Comparison of ENCODE assay signal across 17 cellular contexts in the genomic region with DNA sequence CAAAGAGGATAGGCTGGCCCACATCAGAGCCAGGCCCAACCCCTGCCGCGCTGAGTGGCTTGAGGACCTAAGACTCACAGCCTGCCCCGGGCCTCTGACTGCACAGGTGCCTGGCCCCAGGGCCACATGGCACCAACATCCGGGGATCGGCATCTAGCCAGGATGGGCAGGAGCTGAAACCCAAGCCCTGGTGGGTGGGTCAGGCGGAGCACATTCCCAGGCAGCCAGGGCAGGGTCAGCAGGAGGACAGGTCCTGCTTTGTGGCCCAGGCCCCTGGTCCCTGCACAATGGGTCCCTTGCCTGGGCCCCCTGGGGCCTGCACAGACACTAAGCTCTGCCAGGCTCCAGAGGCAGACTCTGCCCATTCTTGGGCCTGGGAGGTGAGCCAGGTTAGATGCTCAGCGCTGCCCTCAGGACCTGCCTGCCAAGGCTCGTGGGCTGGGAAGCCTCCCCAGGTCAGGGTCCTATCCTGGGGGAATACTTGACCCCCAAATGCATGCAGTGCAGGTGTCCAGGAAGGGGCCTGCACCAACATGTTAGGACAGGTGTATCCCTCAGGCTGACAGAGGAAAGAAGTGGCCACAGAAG. TPM values are rescaled to one million over a fixed set of nuclear protein-coding genes. Genes with fewer than 3 reads are reported as not detected.
DNase-seq lines count a peak whose midpoint lies in the region; ATAC-seq, FAIRE-seq and TF ChIP-seq lines count a peak whose summit lies in the region.
"Had no signal": no experiment of that assay in that cellular context is flagged by ENCODE, and none has a peak within 500 bp of the region (broad histone marks: within the 10 kb centered on the region; RNA-seq: fewer than 3 reads in every experiment).

No MANE protein-coding gene starts in this region.

- no peak overlapping the region for H3K4me2 ChIP-seq in mesenchymal stem cell (ENCODE audit: low read length, poor library complexity, severe bottlenecking)

- no peak overlapping the region for H3K4ac ChIP-seq in mesenchymal stem cell (ENCODE audit: low read depth in 1 of 2, low read length in 2 of 2)

- no peak overlapping the region for H2BK15ac ChIP-seq in mesenchymal stem cell (ENCODE audit: low read depth, poor library complexity, severe bottlenecking)

- H3K27ac ChIP-seq in mesenchymal stem cell (ENCODE audit: low read length, poor library complexity, severe bottlenecking), result no peak overlapping the region
- H3K27ac ChIP-seq in aorta (ENCODE audit: low read depth in 1 of 2, low read length in 2 of 2), result peak overlapping the region; percentile 62 to 71
- H3K27ac ChIP-seq: prostate gland had no signal

- H3K18ac ChIP-seq in mesenchymal stem cell (ENCODE audit: low read depth in 1 of 2, low read length in 2 of 2), result no peak overlapping the region

- intact Hi-C loops in Right ventricle myocardium superior (cut with DNase I), result no loop called here
- intact Hi-C loops in left cardiac atrium (cut with DNase I), result no loop called here
- intact Hi-C loops in aorta (cut with DNase I), result no loop called here

- H3K23ac ChIP-seq in mesenchymal stem cell (ENCODE audit: low read length in 2 of 2), result no peak overlapping the region

- FAIRE-seq in bronchial epithelial cell (lab: Jason Lieb, UNC), result peak; percentile 80
- FAIRE-seq in RCC 7860 (lab: Jason Lieb, UNC), result no peak
- FAIRE-seq: TTC549 had no signal

- H3K4me1 ChIP-seq in mesenchymal stem cell (ENCODE audit: control insufficient read depth, insufficient read depth, low read depth, low read length), result peaks cover 48% of the 10 kb centered on the region
- no peaks in the 10 kb centered on the region for H3K4me1 ChIP-seq in aorta (ENCODE audit: control insufficient read depth in 1 of 2, insufficient read depth in 2 of 2, low read length in 2 of 2)

- no peak overlapping the region for H4K8ac ChIP-seq in mesenchymal stem cell (ENCODE audit: low read length)

- H4K91ac ChIP-seq in mesenchymal stem cell (ENCODE audit: low read length), result no peak overlapping the region

- no peak overlapping the region for H2BK120ac ChIP-seq in mesenchymal stem cell (ENCODE audit: low read depth, low read length)

- ATAC-seq in Right ventricle myocardium superior (ENCODE audit: poor library complexity), result peak; percentile 32
- no peak for ATAC-seq in left cardiac atrium
- ATAC-seq in aorta (ENCODE audit: low FRiP score), result no peak
- no peak for ATAC-seq in GM21723 (IDR thresholded peaks at IDR 0.05; ENCODE audit: unreplicated experiment)
- ATAC-seq: activated T-helper 17 cell treated with anti-CD3 and anti-CD28 coated beads, Interleukin-2, amount 50 U/mL, for 72 hours had no signal

- peaks cover 40% of the 10 kb centered on the region for H3K79me1 ChIP-seq in mesenchymal stem cell (replicated peaks; ENCODE audit: low read length, poor library complexity, severe bottlenecking)

- H3K4me3 ChIP-seq in bronchial epithelial cell (ENCODE audit: low read depth, low read length) (no peak overlapping the region), mesenchymal stem cell (ENCODE audit: insufficient read depth in 1 of 2, low read depth in 1 of 2, low read length in 2 of 2) (no peak overlapping the region), aorta (ENCODE audit: low read length in 2 of 2) (no peak overlapping the region)
- H3K4me3 ChIP-seq: prostate gland had no signal

- H3K36me3 ChIP-seq in bronchial epithelial cell (ENCODE audit: control insufficient read depth, insufficient read depth, low read length) (peaks cover 2% of the 10 kb centered on the region), mesenchymal stem cell (ENCODE audit: control insufficient read depth in 1 of 2, insufficient read depth in 2 of 2, low read depth in 1 of 2, low read length in 2 of 2) (peaks cover 5 to 45% of the 10 kb centered on the region in 2 experiments), aorta (ENCODE audit: control insufficient read depth in 1 of 2, insufficient read depth in 2 of 2, low read length in 1 of 2) (peaks cover 0 to 4% of the 10 kb centered on the region in 2 donors)

- H2BK5ac ChIP-seq in mesenchymal stem cell (ENCODE audit: low read depth, low read length, poor library complexity, severe bottlenecking), result no peak overlapping the region

- no peak overlapping the region for H2BK12ac ChIP-seq in mesenchymal stem cell (ENCODE audit: low read length in 2 of 2)

- 94% methylated on average over 8 of the region's 8 CpGs for WGBS in mesenchymal stem cell
- 30 to 44% methylated on average over 8 of the region's 8 CpGs for WGBS in aorta, 2 donors

- no peak overlapping the region for H3K9ac ChIP-seq in mesenchymal stem cell (ENCODE audit: low read length)

- H2AK5ac ChIP-seq in mesenchymal stem cell (ENCODE audit: low read length, severe bottlenecking), result peak overlapping the region; percentile 15

- no peaks in the 10 kb centered on the region for H3K27me3 ChIP-seq in bronchial epithelial cell (ENCODE audit: control insufficient read depth, insufficient read depth, low read length)
- H3K27me3 ChIP-seq in mesenchymal stem cell (ENCODE audit: control insufficient read depth in 1 of 2, insufficient read depth in 1 of 2, low read length in 2 of 2), result no peaks in the 10 kb centered on the region
- H3K27me3 ChIP-seq in aorta (ENCODE audit: control insufficient read depth in 1 of 2, insufficient read depth in 2 of 2, low read length in 1 of 2), result no peaks in the 10 kb centered on the region

- no peaks in the 10 kb centered on the region for H3K9me3 ChIP-seq in mesenchymal stem cell (ENCODE audit: control insufficient read depth, low read length)
- H3K9me3 ChIP-seq in aorta (ENCODE audit: control insufficient read depth, low read length), result no peaks in the 10 kb centered on the region
- H3K9me3 ChIP-seq: prostate gland had no signal

- no peak overlapping the region for H3K14ac ChIP-seq in mesenchymal stem cell (ENCODE audit: low read length in 2 of 2)

- no peak for TF ChIP-seq CTCF in bronchial epithelial cell (IDR thresholded peaks at IDR 0.05; ENCODE audit: insufficient read depth, low read length, severe bottlenecking)

- H2AFZ ChIP-seq in mesenchymal stem cell (ENCODE audit: low read depth, low read length), result no peak overlapping the region

- DNase-seq in Right ventricle myocardium superior, result peak; percentile 69
- no peak for DNase-seq in left cardiac atrium
- DNase-seq in bronchial epithelial cell (ENCODE audit: low read depth), result no peak
- no peak for DNase-seq in mesenchymal stem cell
- DNase-seq in aorta, result peak; percentile 64 to 78
- DNase-seq in RCC 7860 (ENCODE audit: low spot score), result no peak
- DNase-seq in activated effector memory CD4-positive, alpha-beta T cell treated with anti-CD3 and anti-CD28 coated beads, Interleukin-2, amount 50 U/mL, for 16 hours, result no peak
- DNase-seq: activated CD4-positive, alpha-beta T cell treated with anti-CD3 and anti-CD28 coated beads, Interleukin-2, amount 10 ng/mL, durations not matched to agents 7 days and 5 days; DMS153; foreskin fibroblast; GF-D8; NCI-H1417; NCI-H510A treated with DMSO at 0.1 percent for 48 hours had no signal

RNA-seq across cellular contexts. Expression of a gene that starts 33.5 kb away (rescaled TPM):
- total RNA-seq in Right ventricle myocardium superior (31.4 TPM), left cardiac atrium (10 to 100 TPM; 12.5 to 13.4 TPM), bronchial epithelial cell (19.2 and 23.2 TPM in 2 replicates), aorta (10 to 100 TPM; 59.7 to 64.4 TPM)
- polyA plus RNA-seq in mesenchymal stem cell (2013, experiment 1 of 2), result 3.0 TPM
- 3.2 TPM for polyA plus RNA-seq in mesenchymal stem cell (2013, experiment 2 of 2)
- polyA plus RNA-seq in aorta, result 100 to 1,000 TPM in 1 of 2 donors, 10 to 100 TPM in 1; 15.4 to 102 TPM

RNA-seq across cellular contexts. Expression of a gene that starts 37.8 kb away (rescaled TPM):
- total RNA-seq in Right ventricle myocardium superior (62.3 TPM), left cardiac atrium (10 to 100 TPM; 55.0 to 80.0 TPM), bronchial epithelial cell (41.6 and 44.2 TPM in 2 replicates), aorta (10 to 100 TPM; 35.2 to 45.3 TPM)
- polyA plus RNA-seq in mesenchymal stem cell (2013, experiment 1 of 2), result 16.0 TPM
- polyA plus RNA-seq in mesenchymal stem cell (2013, experiment 2 of 2), result 16.1 TPM
- polyA plus RNA-seq in aorta, result 10 to 100 TPM; 24.8 to 38.0 TPM

RNA-seq across cellular contexts. Expression of a gene that starts 41.5 kb away (rescaled TPM):
- total RNA-seq in Right ventricle myocardium superior (40.4 TPM), left cardiac atrium (10 to 100 TPM; 22.7 to 29.6 TPM), bronchial epithelial cell (12.9 and 19.1 TPM in 2 replicates), aorta (10 to 100 TPM; 21.0 to 29.5 TPM)
- 5.8 TPM for polyA plus RNA-seq in mesenchymal stem cell (2013, experiment 1 of 2)
- polyA plus RNA-seq in mesenchymal stem cell (2013, experiment 2 of 2), result 6.0 TPM
- 10 to 100 TPM; 13.3 to 59.0 TPM for polyA plus RNA-seq in aorta

RNA-seq across cellular contexts. Expression of a gene that starts 41.5 kb away (rescaled TPM):
- total RNA-seq in Right ventricle myocardium superior (75.3 TPM), left cardiac atrium (100 to 1,000 TPM; 101 to 103 TPM), bronchial epithelial cell (221 and 272 TPM in 2 replicates), aorta (100 to 1,000 TPM; 101 to 111 TPM)
- polyA plus RNA-seq in mesenchymal stem cell (2013, experiment 1 of 2), result 51.6 TPM
- polyA plus RNA-seq in mesenchymal stem cell (2013, experiment 2 of 2), result 55.0 TPM
- polyA plus RNA-seq in aorta, result 100 to 1,000 TPM in 1 of 2 donors, 10 to 100 TPM in 1; 96.7 to 176 TPM

Comparison
In these comparisons a context has a peak if more than half of its experiments do, and no peak if none do; other contexts are left out.
1. DNase-seq: peak in Right ventricle myocardium superior (single experiment) and aorta (2 of 2); none in left cardiac atrium (single experiment), bronchial epithelial cell (single experiment), mesenchymal stem cell (single experiment), RCC 7860 (single experiment) and activated effector memory CD4-positive, alpha-beta T cell treated with anti-CD3 and anti-CD28 coated beads, Interleukin-2, amount 50 U/mL, for 16 hours (single experiment).